Comparison of ENCODE assay signal across 20 cellular contexts in genomic region chrX:110044531-110045249, GRCh38. TPM values are rescaled to one million over a fixed set of nuclear protein-coding genes. Genes with fewer than 3 reads are reported as not detected.
A peak's percentile ranks its signal among the peaks of the same experiment; 100 is the strongest.
DNase-seq lines count a peak whose midpoint lies in the region; ATAC-seq, FAIRE-seq and TF ChIP-seq lines count a peak whose summit lies in the region.
"Had no signal": no experiment of that assay in that cellular context is flagged by ENCODE, and none has a peak within 500 bp of the region (broad histone marks: within the 10 kb centered on the region; RNA-seq: fewer than 3 reads in every experiment).

No MANE protein-coding gene starts in this region.

- H3K23ac ChIP-seq in IMR-90 (ENCODE audit: low read depth, low read length): no peak overlapping the region

- H3K14ac ChIP-seq in IMR-90 (replicated peaks; ENCODE audit: low read depth, low read length): no peak overlapping the region

- TF ChIP-seq EP300 in A549 (IDR thresholded peaks at IDR 0.05): no peak

- H3K9me1 ChIP-seq in IMR-90 (ENCODE audit: insufficient read depth, low read length): no peaks in the 10 kb centered on the region

- H2BK20ac ChIP-seq in IMR-90 (ENCODE audit: low read depth, low read length): no peak overlapping the region

- BruUV-seq in IMR-90 (replicated peaks; lab: Mats Ljungman, UMichigan): no TSS peak

- H3K4me3 ChIP-seq in A549: no peak overlapping the region
- no peak overlapping the region for H3K4me3 ChIP-seq in IMR-90 (ENCODE audit: insufficient read depth, low read depth, low read length)
- no peak overlapping the region for H3K4me3 ChIP-seq in right atrium auricular region
- H3K4me3 ChIP-seq in vagina: no peak overlapping the region
- H3K4me3 ChIP-seq: HAP-1, mucosa of descending colon, sigmoid colon had no signal

- no peak overlapping the region for H3K4ac ChIP-seq in IMR-90 (ENCODE audit: low read depth, low read length)

- no peak overlapping the region for H4K5ac ChIP-seq in IMR-90 (ENCODE audit: low read depth, low read length)

- no peak overlapping the region for H2AK5ac ChIP-seq in IMR-90 (ENCODE audit: low read depth, low read length)

- no peak overlapping the region for H3K9ac ChIP-seq in IMR-90 (ENCODE audit: low read depth, low read length)

- TF ChIP-seq RAD21 in A549 (conservative IDR thresholded peaks at IDR 0.05 in 1 of 2, IDR thresholded peaks at IDR 0.05 in 1 of 2) (no peak), IMR-90 (IDR thresholded peaks at IDR 0.05; ENCODE audit: low read length) (no peak)

- H3K4me1 ChIP-seq in A549 (peaks cover 78% of the 10 kb centered on the region), IMR-90 (ENCODE audit: control insufficient read depth, insufficient read depth, low read length) (no peaks in the 10 kb centered on the region; the same call in 1 of the 2 replicates), right atrium auricular region (no peaks in the 10 kb centered on the region), vagina (no peaks in the 10 kb centered on the region)

- dilution Hi-C loops in IMR-90 (cut with HindIII; ENCODE audit: low sequenced_read_pairs, unreplicated experiment): no loop called here

- in situ Hi-C loops in IMR-90 (cut with MboI; ENCODE audit: low sequenced_read_pairs): no loop called here

- no peak overlapping the region for H4K8ac ChIP-seq in IMR-90 (ENCODE audit: low read depth in 2 of 2, low read length in 2 of 2)

- H3K18ac ChIP-seq in IMR-90 (ENCODE audit: low read depth, low read length): no peak overlapping the region

- TF ChIP-seq POLR2A in A549 (IDR thresholded peaks at IDR 0.05; ENCODE audit: low read length) (no peak), IMR-90 (IDR thresholded peaks at IDR 0.05; ENCODE audit: low read depth, low read length) (no peak), vagina (IDR thresholded peaks at IDR 0.05) (no peak)

- POLR2A ChIA-PET in A549 (lab: Yijun Ruan, JAX) (interaction anchor here (0.7 kb wide), 1 partner anchor 31 kb away, joined by 4 read pairs; no protein-coding TSS in a partner anchor), IMR-90 (lab: Charles Lee; ENCODE audit: unreplicated experiment) (no interaction called here)

- no peak overlapping the region for H4K91ac ChIP-seq in IMR-90 (ENCODE audit: insufficient read depth, low read depth, low read length)

- no peak overlapping the region for H3K56ac ChIP-seq in IMR-90 (ENCODE audit: extremely low read depth, insufficient read depth, low read length)

- FAIRE-seq in A549 (lab: Jason Lieb, UNC): peak; percentile 51
- FAIRE-seq in HTR-8/SVneo (lab: Jason Lieb, UNC): no peak

- ATAC-seq in A549 (no peak), IMR-90 (ENCODE audit: low read depth) (peak; percentile 32; the same call in 1 of the 2 replicates), GM21360 (IDR thresholded peaks at IDR 0.05; ENCODE audit: unreplicated experiment) (no peak)
- ATAC-seq: activated CD8-positive, alpha-beta T cell treated with anti-CD3 and anti-CD28 coated beads, Interleukin-2, amount 10 ng/mL, durations not matched to agents 7 days and 5 days; activated T-cell treated with anti-CD3 and anti-CD28 coated beads, Interleukin-2, amount 50 U/mL, for 72 hours; left lobe of liver; mucosa of descending colon; stimulated activated naive CD8-positive, alpha-beta T cell treated with anti-CD3 and anti-CD28 coated beads, Interleukin-15, amount 100 ng/mL, for 72 hours had no signal

- H4K20me1 ChIP-seq in IMR-90 (ENCODE audit: insufficient read depth, low read length): no peaks in the 10 kb centered on the region

- H3K27ac ChIP-seq in A549 (peak overlapping the region; percentile 10 to 46; a peak in 1 of 6 replicates), IMR-90 (ENCODE audit: insufficient read depth, low read length) (no peak overlapping the region), right atrium auricular region (peak overlapping the region; percentile 8 to 67), vagina (no peak overlapping the region)
- H3K27ac ChIP-seq: brain microvascular endothelial cell, sigmoid colon had no signal

- TF ChIP-seq CTCF in A549 (IDR thresholded peaks at IDR 0.05) (no peak), IMR-90 (conservative IDR thresholded peaks at IDR 0.05; ENCODE audit: low read depth, low read length) (no peak), right atrium auricular region (IDR thresholded peaks at IDR 0.05) (no peak), vagina (IDR thresholded peaks at IDR 0.05) (no peak)

- no peak overlapping the region for H2BK15ac ChIP-seq in IMR-90 (ENCODE audit: low read depth, low read length)

- H3K4me2 ChIP-seq in A549 (no peak overlapping the region), IMR-90 (ENCODE audit: low read depth, low read length) (no peak overlapping the region)

- no peaks in the 10 kb centered on the region for H3K79me1 ChIP-seq in IMR-90 (ENCODE audit: low read depth in 1 of 2, low read length in 2 of 2)

- DNase-seq in A549 (ENCODE audit: low read depth in 1 of 2, low spot score in 1 of 2) (no peak), IMR-90 (no peak), amniotic epithelial cell (ENCODE audit: low read depth) (peak; percentile 12), right atrium auricular region (ENCODE audit: low spot score) (no peak), vagina (ENCODE audit: extremely low spot score in 2 of 2) (no peak), NCI-H1436 treated with DMSO at 0.1 percent for 48 hours (lab: John Stamatoyannopoulos, UW) (no peak), HTR-8/SVneo (ENCODE audit: insufficient read length, low spot score) (no peak)
- DNase-seq: activated CD8-positive, alpha-beta T cell treated with anti-CD3 and anti-CD28 coated beads, Interleukin-2, amount 10 ng/mL, durations not matched to agents 7 days and 5 days; activated naive CD8-positive, alpha-beta T cell treated with anti-CD3 and anti-CD28 coated beads for 36 hours; activated T-cell treated with anti-CD3 and anti-CD28 coated beads, Interleukin-2, amount 50 U/mL, for 72 hours; brain microvascular endothelial cell; dermis blood vessel endothelial cell; mucosa of descending colon; SHP77 treated with DMSO at 0.1 percent for 48 hours; sigmoid colon; stimulated activated CD4-positive, alpha-beta T cell treated with anti-CD3 and anti-CD28 coated beads, Interleukin-2, amount 100 ng/mL, for 24 hours; stimulated activated naive CD8-positive, alpha-beta T cell treated with anti-CD3 and anti-CD28 coated beads, Interleukin-15, amount 100 ng/mL, for 72 hours had no signal

- H3K27me3 ChIP-seq in IMR-90 (ENCODE audit: control insufficient read depth, insufficient read depth, low read length) (peaks cover 4% of the 10 kb centered on the region), right atrium auricular region (no peaks in the 10 kb centered on the region), vagina (no peaks in the 10 kb centered on the region)
- H3K27me3 ChIP-seq: brain microvascular endothelial cell, sigmoid colon had no signal

- H2BK120ac ChIP-seq in IMR-90 (ENCODE audit: low read depth, low read length): no peak overlapping the region

- H2BK5ac ChIP-seq in IMR-90 (ENCODE audit: low read depth, low read length, poor library complexity, severe bottlenecking): no peak overlapping the region

- no peaks in the 10 kb centered on the region for H3K9me3 ChIP-seq in A549
- H3K9me3 ChIP-seq in IMR-90 (ENCODE audit: control insufficient read depth, insufficient read depth, low read length): no peaks in the 10 kb centered on the region
- H3K9me3 ChIP-seq in right atrium auricular region: no peaks in the 10 kb centered on the region
- no peaks in the 10 kb centered on the region for H3K9me3 ChIP-seq in vagina
- H3K9me3 ChIP-seq: HAP-1, mucosa of descending colon, sigmoid colon had no signal

- 92% methylated on average over 3 of the region's 3 CpGs for WGBS in A549 (ENCODE audit: missing lambda C conversion rate)
- WGBS in IMR-90 (ENCODE audit: extremely low coverage in 2 of 2, insufficient read length in 1 of 2), 2 experiments: 20% methylated on average over 1 of the region's 3 CpGs; no CpG with 5 or more reads in 1 of the 2 experiments

- H2AK9ac ChIP-seq in IMR-90 (replicated peaks; ENCODE audit: low read depth, low read length, poor library complexity): no peak overlapping the region

- no peak overlapping the region for H2AFZ ChIP-seq in IMR-90 (replicated peaks; ENCODE audit: low read length, poor library complexity)

- intact Hi-C loops in IMR-90 (cut with micrococcal nuclease) (no loop called here), vagina (cut with DNase I) (no loop called here)

- H3K36me3 ChIP-seq in IMR-90 (ENCODE audit: control insufficient read depth, insufficient read depth, low read length): no peaks in the 10 kb centered on the region
- no peaks in the 10 kb centered on the region for H3K36me3 ChIP-seq in right atrium auricular region
- no peaks in the 10 kb centered on the region for H3K36me3 ChIP-seq in vagina
- H3K36me3 ChIP-seq: brain microvascular endothelial cell, HAP-1, sigmoid colon had no signal

- CTCF ChIA-PET in A549 (lab: Yijun Ruan, JAX): interaction anchor here (1.1 to 1.6 kb wide), 6 partner anchors 17 to 116 kb away, joined by 3 to 9 read pairs (median 4); no protein-coding TSS in a partner anchor
- CTCF ChIA-PET in IMR-90 (lab: Yijun Ruan, JAX): no interaction called here

TF ChIP-seq in A549, 52 proteins besides CTCF, POLR2A, EP300 and RAD21 (continues in another document):
- TF ChIP-seq CBX8 (IDR thresholded peaks at IDR 0.05): no peak
- TF ChIP-seq JUN (IDR thresholded peaks at IDR 0.05): no peak

TF ChIP-seq in IMR-90, 13 proteins besides CTCF, POLR2A, EP300 and RAD21 (continues in another document):
- TF ChIP-seq NFE2L2 (IDR thresholded peaks at IDR 0.05; ENCODE audit: low read depth, low read length): no peak
- TF ChIP-seq USF2 (IDR thresholded peaks at IDR 0.05; ENCODE audit: low read depth, low read length): no peak
- TF ChIP-seq MXI1 (IDR thresholded peaks at IDR 0.05; ENCODE audit: borderline replicate concordance, low read depth, low read length): no peak
- no peak for TF ChIP-seq RCOR1 (IDR thresholded peaks at IDR 0.05; ENCODE audit: insufficient replicate concordance, low read length)

RNA-seq across cellular contexts. Expression of gene TMEM164, which starts 41.8 kb away (rescaled TPM):
- polyA plus RNA-seq in A549 (2011; rRNA removed) (32.0 and 36.3 TPM in 2 replicates), A549 (2017; fragmentation: RNase III; extraction: RNeasy Plus Mini Kit Qiagen cat#74134 plus additional on column Dnase treatment) (35.3 to 43.7 TPM (median 38.9 TPM) in 3 replicates), IMR-90 (2012; rRNA removed) (6.4 and 7.1 TPM in 2 replicates)
- polyA plus RNA-seq in A549 (2012; cell fraction: cytosol; rRNA removed): 14.8 and 21.4 TPM in 2 replicates
- 20.1 and 24.0 TPM in 2 replicates for polyA plus RNA-seq in A549 (2012; cell fraction: nucleus; rRNA removed)
- polyA minus RNA-seq in A549 (2011; rRNA and poly(A)+ RNA removed): 44.0 and 45.7 TPM in 2 replicates
- total RNA-seq in IMR-90 (2012; rRNA removed) (5.0 and 6.3 TPM in 2 replicates), right atrium auricular region (10 to 100 TPM; 30.3 to 36.6 TPM), vagina (10.8 TPM)
- polyA plus RNA-seq in IMR-90 (2012; cell fraction: cytosol; rRNA removed): 3.4 and 4.2 TPM in 2 replicates
- 9.1 and 12.5 TPM in 2 replicates for polyA plus RNA-seq in IMR-90 (2012; cell fraction: nucleus; rRNA removed; ENCODE audit: low replicate concordance)

Comparison
In these comparisons a context has a peak if more than half of its experiments do, and no peak if none do; other contexts are left out.
1. H3K27ac ChIP-seq: peak in A549 (2 of 2) and right atrium auricular region (2 of 2); none in IMR-90 (single experiment) and vagina (single experiment).